In the genomic region with DNA sequence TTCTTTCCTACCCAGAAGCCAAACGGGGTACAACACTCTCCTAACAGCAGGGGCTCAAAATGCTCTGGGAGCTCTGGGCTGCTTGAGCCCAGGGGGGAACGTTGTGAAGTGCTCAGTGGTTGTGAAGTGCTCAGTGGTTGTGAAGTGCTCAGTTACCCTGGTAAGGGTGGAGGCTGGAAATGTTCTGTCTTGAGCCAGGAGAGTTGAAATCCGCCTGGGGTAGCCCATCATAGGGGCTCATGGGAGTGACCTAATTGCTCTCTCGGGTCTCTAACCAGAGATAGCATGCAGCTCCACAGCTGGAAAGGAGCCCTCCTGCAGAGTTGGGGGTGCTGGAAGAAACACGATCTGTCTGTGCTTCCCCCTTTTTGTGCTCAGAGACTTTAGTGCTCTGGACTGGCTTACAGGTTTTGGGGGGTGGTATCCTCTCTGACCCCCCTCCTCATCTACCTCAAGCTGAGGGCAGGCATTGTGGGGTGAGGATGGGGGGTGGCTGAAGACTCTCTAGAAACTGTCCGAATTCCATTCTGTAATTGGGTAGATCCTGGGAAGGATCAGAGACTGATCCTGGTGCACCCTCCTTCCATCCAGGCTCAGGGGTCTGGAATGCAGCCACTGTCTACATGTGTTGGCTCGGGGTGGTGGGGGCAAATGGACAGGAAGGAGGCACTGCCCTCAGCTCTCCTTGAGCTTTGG, we compare ENCODE assay signal across 10 cellular contexts. TPM values are rescaled to one million over a fixed set of nuclear protein-coding genes. Genes with fewer than 3 reads are reported as not detected.
DNase-seq lines count a peak whose midpoint lies in the region; ATAC-seq and TF ChIP-seq lines count a peak whose summit lies in the region.
"Had no signal": no experiment of that assay in that cellular context is flagged by ENCODE, and none has a peak within 500 bp of the region (broad histone marks: within the 10 kb centered on the region; RNA-seq: fewer than 3 reads in every experiment).

No MANE protein-coding gene starts in this region.

- intact Hi-C loops in activated CD4-positive, alpha-beta T cell treated with anti-CD3 and anti-CD28 coated beads for 36 hours (cut with DNase I, micrococcal nuclease), result no loop called here

- POLR2A ChIA-PET in activated CD4-positive, alpha-beta T cell treated with anti-CD3 and anti-CD28 coated beads for 36 hours (lab: Charles Lee), result no interaction called here

- TF ChIP-seq CTCF in endothelial cell (IDR thresholded peaks at IDR 0.05; ENCODE audit: unreplicated experiment), result no peak

- no peaks in the 10 kb centered on the region for H3K36me3 ChIP-seq in stomach smooth muscle (ENCODE audit: control insufficient read depth in 2 of 2, insufficient read depth in 2 of 2, low read length in 2 of 2)
- H3K36me3 ChIP-seq: neutrophil had no signal

- H3K27me3 Mint-ChIP-seq in activated CD4-positive, alpha-beta T cell treated with anti-CD3 and anti-CD28 coated beads for 36 hours, result no peaks in the 10 kb centered on the region
- H3K27me3 Mint-ChIP-seq in stimulated activated memory B cell treated with anti-CD40 and anti-IgM and Interleukin-4, amounts not matched to agents 10 μg/mL and 1 μg/mL and 100 μg/mL, for 72 hours, result no peaks in the 10 kb centered on the region
- peaks cover 5% of the 10 kb centered on the region for H3K27me3 Mint-ChIP-seq in endothelial cell (ENCODE audit: unreplicated experiment)

- H3K27ac ChIP-seq in stomach smooth muscle (ENCODE audit: low read length), result no peak overlapping the region
- H3K27ac ChIP-seq: neutrophil had no signal

- H3K36me3 Mint-ChIP-seq in activated CD4-positive, alpha-beta T cell treated with anti-CD3 and anti-CD28 coated beads for 36 hours (ENCODE audit: low read depth), result no peaks in the 10 kb centered on the region
- H3K36me3 Mint-ChIP-seq in stimulated activated memory B cell treated with anti-CD40 and anti-IgM and Interleukin-4, amounts not matched to agents 10 μg/mL and 1 μg/mL and 100 μg/mL, for 72 hours, result no peaks in the 10 kb centered on the region
- H3K36me3 Mint-ChIP-seq in endothelial cell (ENCODE audit: low read depth, unreplicated experiment), result no peaks in the 10 kb centered on the region

- H3K27me3 ChIP-seq in stomach smooth muscle (ENCODE audit: control insufficient read depth in 1 of 2, insufficient read depth in 2 of 2, low read length in 2 of 2), result peaks cover 0 to 18% of the 10 kb centered on the region in 2 donors

- H3K9me3 ChIP-seq in stomach smooth muscle (ENCODE audit: control insufficient read depth in 2 of 2, low read length in 2 of 2), result no peaks in the 10 kb centered on the region
- H3K9me3 ChIP-seq: neutrophil had no signal

- H3K27ac Mint-ChIP-seq in activated CD4-positive, alpha-beta T cell treated with anti-CD3 and anti-CD28 coated beads for 36 hours, result no peak overlapping the region
- H3K27ac Mint-ChIP-seq in stimulated activated memory B cell treated with anti-CD40 and anti-IgM and Interleukin-4, amounts not matched to agents 10 μg/mL and 1 μg/mL and 100 μg/mL, for 72 hours, result no peak overlapping the region
- no peak overlapping the region for H3K27ac Mint-ChIP-seq in endothelial cell (ENCODE audit: unreplicated experiment)

- CTCF ChIA-PET in activated CD4-positive, alpha-beta T cell treated with anti-CD3 and anti-CD28 coated beads for 36 hours (lab: Charles Lee), result no interaction called here

- H3K9ac ChIP-seq in stomach smooth muscle (ENCODE audit: low read length in 2 of 2), result peak overlapping the region in 1 of 2 donors; percentile 36

- no peak for DNase-seq in activated CD4-positive, alpha-beta T cell treated with anti-CD3 and anti-CD28 coated beads for 36 hours
- DNase-seq in activated CD4-positive, alpha-beta T cell treated with anti-CD3 and anti-CD28 coated beads for 1 hour, result no peak
- DNase-seq in amniotic epithelial cell (ENCODE audit: low read depth) (peak; percentile 2), left lobe of liver (ENCODE audit: low spot score) (peak; percentile 32), H4 (ENCODE audit: low spot score) (no peak), endothelial cell (ENCODE audit: low spot score) (no peak)
- DNase-seq: NCI-H1694 had no signal

- no peak for ATAC-seq in activated CD4-positive, alpha-beta T cell treated with anti-CD3 and anti-CD28 coated beads for 36 hours
- ATAC-seq in left lobe of liver, result no peak
- ATAC-seq in stimulated activated memory B cell treated with anti-CD40 and anti-IgM and Interleukin-4, amounts not matched to agents 10 μg/mL and 1 μg/mL and 100 μg/mL, for 72 hours, result no peak

- H3K4me1 Mint-ChIP-seq in activated CD4-positive, alpha-beta T cell treated with anti-CD3 and anti-CD28 coated beads for 36 hours, result peaks cover 20% of the 10 kb centered on the region
- peaks cover 43% of the 10 kb centered on the region for H3K4me1 Mint-ChIP-seq in stimulated activated memory B cell treated with anti-CD40 and anti-IgM and Interleukin-4, amounts not matched to agents 10 μg/mL and 1 μg/mL and 100 μg/mL, for 72 hours
- H3K4me1 Mint-ChIP-seq in endothelial cell (ENCODE audit: unreplicated experiment), result peaks cover 3% of the 10 kb centered on the region

- peak overlapping the region; percentile 79 for H3K4me3 Mint-ChIP-seq in activated CD4-positive, alpha-beta T cell treated with anti-CD3 and anti-CD28 coated beads for 36 hours
- H3K4me3 Mint-ChIP-seq in stimulated activated memory B cell treated with anti-CD40 and anti-IgM and Interleukin-4, amounts not matched to agents 10 μg/mL and 1 μg/mL and 100 μg/mL, for 72 hours, result no peak overlapping the region
- no peak overlapping the region for H3K4me3 Mint-ChIP-seq in endothelial cell (ENCODE audit: unreplicated experiment)

- H3K4me3 ChIP-seq in stomach smooth muscle (ENCODE audit: low read length in 2 of 2), result peak overlapping the region; percentile 33 to 81

- no peaks in the 10 kb centered on the region for H3K9me3 Mint-ChIP-seq in activated CD4-positive, alpha-beta T cell treated with anti-CD3 and anti-CD28 coated beads for 36 hours (ENCODE audit: low read depth)
- H3K9me3 Mint-ChIP-seq in stimulated activated memory B cell treated with anti-CD40 and anti-IgM and Interleukin-4, amounts not matched to agents 10 μg/mL and 1 μg/mL and 100 μg/mL, for 72 hours, result no peaks in the 10 kb centered on the region
- no peaks in the 10 kb centered on the region for H3K9me3 Mint-ChIP-seq in endothelial cell (ENCODE audit: unreplicated experiment)

- peaks cover 32% of the 10 kb centered on the region for H3K4me1 ChIP-seq in stomach smooth muscle (ENCODE audit: control insufficient read depth, insufficient read depth, low read length)

RNA-seq across cellular contexts. Expression of a gene that starts 2.7 kb away (rescaled TPM):
- 1 to 10 TPM; 3.8 to 3.9 TPM for total RNA-seq in activated CD4-positive, alpha-beta T cell treated with anti-CD3 and anti-CD28 coated beads for 36 hours
- total RNA-seq in left lobe of liver (10.8 TPM), endothelial cell (ENCODE audit: unreplicated experiment) (7.8 TPM)
- 7.0 and 10.1 TPM in 2 replicates for total RNA-seq in H4 (2014; rRNA removed; shearing (Covaris generic))

Comparison
In these comparisons a context has a peak if more than half of its experiments do, and no peak if none do; other contexts are left out.
1. DNase-seq: peak in amniotic epithelial cell (single experiment) and left lobe of liver (single experiment); none in activated CD4-positive, alpha-beta T cell treated with anti-CD3 and anti-CD28 coated beads for 36 hours (single experiment), activated CD4-positive, alpha-beta T cell treated with anti-CD3 and anti-CD28 coated beads for 1 hour (single experiment), H4 (single experiment) and endothelial cell (single experiment).